ENCODE assay signal across 9 cellular contexts in the genomic region with DNA sequence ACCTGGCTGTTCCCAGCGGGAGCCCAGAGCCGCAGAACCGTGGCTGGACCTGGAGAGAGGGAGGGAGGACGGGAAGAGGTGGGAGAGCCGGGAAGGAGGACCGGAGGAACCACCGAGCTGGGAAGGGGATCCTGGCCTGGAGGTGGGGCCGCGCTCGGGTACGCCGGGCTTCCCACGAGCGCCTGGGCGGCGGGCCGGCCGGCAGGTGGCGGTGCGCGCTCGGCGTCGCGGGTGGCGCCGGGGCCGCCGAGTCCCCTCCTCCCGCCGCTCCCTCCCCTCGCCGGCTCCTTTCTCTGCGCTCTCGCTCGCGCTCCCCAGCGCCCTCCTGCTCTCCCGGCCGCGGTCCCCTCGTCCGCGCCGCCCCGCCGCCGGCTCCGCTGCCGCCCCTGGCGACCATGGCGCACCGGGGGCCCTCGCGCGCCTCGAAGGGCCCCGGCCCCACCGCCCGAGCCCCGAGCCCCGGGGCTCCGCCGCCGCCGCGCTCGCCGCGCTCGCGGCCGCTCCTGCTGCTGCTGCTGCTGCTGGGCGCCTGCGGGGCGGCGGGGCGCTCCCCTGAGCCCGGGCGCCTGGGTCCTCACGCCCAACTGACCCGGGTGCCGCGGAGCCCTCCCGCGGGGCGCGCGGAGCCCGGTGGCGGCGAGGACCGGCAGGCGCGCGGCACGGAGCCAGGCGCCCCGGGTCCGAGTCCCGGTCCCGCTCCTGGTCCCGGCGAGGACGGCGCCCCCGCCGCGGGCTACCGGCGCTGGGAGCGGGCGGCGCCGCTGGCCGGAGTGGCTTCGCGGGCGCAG. TPM values are rescaled to one million over a fixed set of nuclear protein-coding genes. Genes with fewer than 3 reads are reported as not detected.
A peak's percentile ranks its signal among the peaks of the same experiment; 100 is the strongest.
DNase-seq lines count a peak whose midpoint lies in the region; ATAC-seq and TF ChIP-seq lines count a peak whose summit lies in the region.
"Had no signal": no experiment of that assay in that cellular context is flagged by ENCODE, and none has a peak within 500 bp of the region (broad histone marks: within the 10 kb centered on the region; RNA-seq: fewer than 3 reads in every experiment).

A gene (plus strand): TSS at position 287 of the 788 bp plus-strand sequence.

- CTCF ChIA-PET in RWPE1 (lab: Yijun Ruan, JAX) = interaction anchor here (0.6 to 0.8 kb wide), 10 partner anchors 21 to 551 kb away, joined by 3 to 12 read pairs (median 4); no protein-coding TSS in a partner anchor

- TF ChIP-seq CTCF in RWPE1 (conservative IDR thresholded peaks at IDR 0.05; ENCODE audit: low read depth) (peak; percentile 86), left ventricle myocardium inferior (IDR thresholded peaks at IDR 0.05; ENCODE audit: borderline replicate concordance) (peak; percentile 86), vagina (IDR thresholded peaks at IDR 0.05) (peak in 2 of 3 experiments; percentile 26 to 71)

- ATAC-seq in HG02943 (IDR thresholded peaks at IDR 0.05; ENCODE audit: low read depth, unreplicated experiment) = peak; percentile 56
- no peak for ATAC-seq in HG02938 (IDR thresholded peaks at IDR 0.05; ENCODE audit: unreplicated experiment)

- POLR2A ChIA-PET in RWPE1 (lab: Yijun Ruan, JAX; ENCODE audit: low non-redundant PET) = interaction anchor here (0.6 kb wide), 1 partner anchor 165 kb away, joined by 3 read pairs; no protein-coding TSS in a partner anchor

- H3K27ac ChIP-seq in RWPE1 (peak within 1 kb of the TSS; percentile 12; the same call in 1 of the 2 replicates), left ventricle myocardium inferior (replicated peaks) (no peak within 1 kb of the TSS), vagina (peak within 1 kb of the TSS; percentile 29)

- H3K4me1 ChIP-seq in adipocyte (ENCODE audit: control insufficient read depth, insufficient read depth, low read length) (peaks cover 17% of the 10 kb centered on the region), left ventricle myocardium inferior (peaks cover 20% of the 10 kb centered on the region), vagina (peaks cover 17% of the 10 kb centered on the region)

- H3K4me3 ChIP-seq in adipocyte (ENCODE audit: low read length) (peak within 1 kb of the TSS; percentile 84), left ventricle myocardium inferior (peak within 1 kb of the TSS; percentile 67), vagina (peak within 1 kb of the TSS; percentile 51 to 69)

- intact Hi-C loops in left ventricle myocardium inferior (cut with micrococcal nuclease) (loop anchor here (5.0 to 10.0 kb wide), 2 partner anchors 105 to 522 kb away; no protein-coding TSS in a partner anchor), posterior cingulate gyrus (cut with DNase I) (loop anchor here (1.0 to 5.0 kb wide), 5 partner anchors 104 to 610 kb away; no protein-coding TSS in a partner anchor), vagina (cut with DNase I) (loop anchor here (1.0 to 5.0 kb wide), 3 partner anchors 104 to 525 kb away; no protein-coding TSS in a partner anchor)

- H3K27me3 ChIP-seq in adipocyte (replicated peaks; ENCODE audit: control insufficient read depth, insufficient read depth, low read length) = peaks cover 37% of the 10 kb centered on the region
- peaks cover 79% of the 10 kb centered on the region for H3K27me3 ChIP-seq in left ventricle myocardium inferior (ENCODE audit: low read depth)
- no peaks in the 10 kb centered on the region for H3K27me3 ChIP-seq in vagina

- H3K9me3 ChIP-seq in adipocyte (ENCODE audit: control insufficient read depth, low read length) (no peaks in the 10 kb centered on the region), left ventricle myocardium inferior (replicated peaks) (no peaks in the 10 kb centered on the region), vagina (no peaks in the 10 kb centered on the region)

- no peak for TF ChIP-seq POLR2A in vagina (IDR thresholded peaks at IDR 0.05)

- H3K36me3 ChIP-seq in adipocyte (ENCODE audit: control insufficient read depth, insufficient read depth, low read length, severe bottlenecking) = no peaks in the 10 kb centered on the region
- no peaks in the 10 kb centered on the region for H3K36me3 ChIP-seq in left ventricle myocardium inferior
- H3K36me3 ChIP-seq in vagina = no peaks in the 10 kb centered on the region

- DNase-seq in EH (ENCODE audit: low read depth) = peak; percentile 67
- peak; percentile 58 for DNase-seq in RWPE1 (ENCODE audit: low spot score)
- DNase-seq in adipocyte (ENCODE audit: low read depth) = peak; percentile 90
- DNase-seq in left ventricle myocardium inferior = peak; percentile 64
- peak; percentile 64 to 97 (median 74) for DNase-seq in posterior cingulate gyrus
- DNase-seq in vagina (ENCODE audit: extremely low spot score in 2 of 2) = peak in 1 of 2 donors; percentile 19
- DNase-seq: activated B cell treated with CpG ODN at 0.5 μM for 24 hours had no signal

- peak within 1 kb of the TSS; percentile 80 for H3K9ac ChIP-seq in adipocyte (ENCODE audit: low read length)

RNA-seq across cellular contexts. Expression of the gene that starts here (rescaled TPM):
- total RNA-seq in left ventricle myocardium inferior = 1.2 TPM
- total RNA-seq in vagina = 5.4 TPM
- total RNA-seq: activated B cell treated with CpG ODN at 0.5 μM for 24 hours had no signal
